ENCODE assay signal across 14 cellular contexts in the genomic region with DNA sequence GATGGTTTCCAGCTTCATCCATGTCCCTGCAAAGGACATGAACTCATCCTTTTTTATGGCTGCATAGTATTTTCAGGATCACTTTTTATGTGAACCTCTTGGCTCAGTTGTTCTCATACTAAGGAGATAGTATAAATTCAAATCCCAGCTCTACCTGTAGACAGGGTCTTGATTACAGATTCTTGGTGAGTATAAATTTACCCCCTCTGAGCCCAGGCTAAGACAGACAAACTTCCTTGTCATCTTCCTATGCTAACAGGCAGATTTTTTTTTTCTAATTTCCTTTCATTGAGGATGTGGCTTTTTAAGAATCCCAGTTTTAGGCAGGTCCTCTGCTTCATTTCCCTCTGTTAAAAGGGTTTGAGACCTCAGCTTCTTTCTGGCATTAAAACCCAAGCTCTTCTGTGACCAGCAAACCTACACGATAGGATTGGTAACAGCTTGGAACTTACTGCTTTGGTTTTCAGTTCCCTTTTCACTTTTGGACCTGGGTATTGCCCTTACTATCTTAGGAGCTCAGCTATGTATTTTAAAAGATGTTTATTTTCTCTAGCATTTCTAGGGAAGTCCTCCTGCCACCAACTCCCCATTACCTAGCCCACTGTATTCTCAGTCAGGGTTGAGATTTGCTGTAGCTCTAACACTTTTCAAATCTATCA.
DNase-seq lines count a peak whose midpoint lies in the region; ATAC-seq and TF ChIP-seq lines count a peak whose summit lies in the region.
"Had no signal": no experiment of that assay in that cellular context is flagged by ENCODE, and none has a peak within 500 bp of the region (broad histone marks: within the 10 kb centered on the region; RNA-seq: fewer than 3 reads in every experiment).

No MANE protein-coding gene starts in this region.

- ATAC-seq in GM19043 (IDR thresholded peaks at IDR 0.05; ENCODE audit: low read depth, unreplicated experiment) (peak; percentile 96), GM21825 (IDR thresholded peaks at IDR 0.05; ENCODE audit: unreplicated experiment) (peak; percentile 89), HG03342 (IDR thresholded peaks at IDR 0.05; ENCODE audit: unreplicated experiment) (peak; percentile 97)
- ATAC-seq in stimulated activated memory B cell treated with anti-CD40 and anti-IgM and Interleukin-4, amounts not matched to agents 10 μg/mL and 1 μg/mL and 100 μg/mL, for 72 hours = peak; percentile 94
- ATAC-seq: activated naive CD8-positive, alpha-beta T cell treated with anti-CD3 and anti-CD28 coated beads, Interleukin-2, amount 50 U/mL, for 24 hours; HCT116; heart right ventricle had no signal

- CTCF ChIA-PET in A673 (lab: Charles Lee) = no interaction called here

- H3K9me3 Mint-ChIP-seq in stimulated activated memory B cell treated with anti-CD40 and anti-IgM and Interleukin-4, amounts not matched to agents 10 μg/mL and 1 μg/mL and 100 μg/mL, for 72 hours = no peaks in the 10 kb centered on the region
- H3K9me3 Mint-ChIP-seq: activated CD4-positive, alpha-beta memory T cell treated with anti-CD3 and anti-CD28 coated beads for 36 hours; activated naive CD8-positive, alpha-beta T cell treated with anti-CD3 and anti-CD28 coated beads, Interleukin-2, amount 50 U/mL, for 24 hours had no signal

- POLR2A ChIA-PET in A673 (lab: Charles Lee; ENCODE audit: low non-redundant PET) = interaction anchor here (0.7 kb wide), 1 partner anchor 9 kb away, joined by 4 read pairs; no protein-coding TSS in a partner anchor

- no peak overlapping the region for H3K4me3 ChIP-seq in A673 (ENCODE audit: low read depth, low read length, poor library complexity, severe bottlenecking)
- H3K4me3 ChIP-seq: heart right ventricle, SK-N-MC had no signal

- intact Hi-C loops in A673 (cut with micrococcal nuclease; ENCODE audit: unreplicated experiment) = no loop called here

- no TSS peak for BruUV-seq in A673 (replicated peaks; lab: Mats Ljungman, UMichigan)

- H3K27me3 ChIP-seq in A673 (replicated peaks; ENCODE audit: insufficient read depth, low read depth, low read length, poor library complexity) = no peaks in the 10 kb centered on the region
- H3K27me3 ChIP-seq: heart right ventricle had no signal

- H3K4me3 Mint-ChIP-seq in stimulated activated memory B cell treated with anti-CD40 and anti-IgM and Interleukin-4, amounts not matched to agents 10 μg/mL and 1 μg/mL and 100 μg/mL, for 72 hours = no peak overlapping the region
- H3K4me3 Mint-ChIP-seq: activated CD4-positive, alpha-beta memory T cell treated with anti-CD3 and anti-CD28 coated beads for 36 hours; activated naive CD8-positive, alpha-beta T cell treated with anti-CD3 and anti-CD28 coated beads, Interleukin-2, amount 50 U/mL, for 24 hours had no signal

- no peaks in the 10 kb centered on the region for H3K36me3 ChIP-seq in A673 (ENCODE audit: insufficient read depth, low read length, poor library complexity, severe bottlenecking)

- H3K9me3 ChIP-seq in A673 (ENCODE audit: low read depth, low read length, poor library complexity, severe bottlenecking) = no peaks in the 10 kb centered on the region
- H3K9me3 ChIP-seq: heart right ventricle had no signal

- H3K27ac ChIP-seq in A673 (ENCODE audit: low read depth, low read length, poor library complexity, severe bottlenecking) = no peak overlapping the region
- H3K27ac ChIP-seq: heart right ventricle, SK-N-MC had no signal

- H3K36me3 Mint-ChIP-seq in stimulated activated memory B cell treated with anti-CD40 and anti-IgM and Interleukin-4, amounts not matched to agents 10 μg/mL and 1 μg/mL and 100 μg/mL, for 72 hours = peaks cover 28% of the 10 kb centered on the region

- peaks cover 17% of the 10 kb centered on the region for H3K4me1 Mint-ChIP-seq in stimulated activated memory B cell treated with anti-CD40 and anti-IgM and Interleukin-4, amounts not matched to agents 10 μg/mL and 1 μg/mL and 100 μg/mL, for 72 hours
- H3K4me1 Mint-ChIP-seq: activated naive CD8-positive, alpha-beta T cell treated with anti-CD3 and anti-CD28 coated beads, Interleukin-2, amount 50 U/mL, for 24 hours had no signal

- H3K27me3 Mint-ChIP-seq in stimulated activated memory B cell treated with anti-CD40 and anti-IgM and Interleukin-4, amounts not matched to agents 10 μg/mL and 1 μg/mL and 100 μg/mL, for 72 hours = no peaks in the 10 kb centered on the region
- H3K27me3 Mint-ChIP-seq: activated CD4-positive, alpha-beta memory T cell treated with anti-CD3 and anti-CD28 coated beads for 36 hours; activated naive CD8-positive, alpha-beta T cell treated with anti-CD3 and anti-CD28 coated beads, Interleukin-2, amount 50 U/mL, for 24 hours had no signal

- no peaks in the 10 kb centered on the region for H3K4me1 ChIP-seq in A673 (ENCODE audit: insufficient read depth, low read length, poor library complexity, severe bottlenecking)
- H3K4me1 ChIP-seq: heart right ventricle had no signal

- no peak for TF ChIP-seq CTCF in A673 (conservative IDR thresholded peaks at IDR 0.05; ENCODE audit: low read depth, low read length)

- peak overlapping the region; percentile 61 for H3K27ac Mint-ChIP-seq in stimulated activated memory B cell treated with anti-CD40 and anti-IgM and Interleukin-4, amounts not matched to agents 10 μg/mL and 1 μg/mL and 100 μg/mL, for 72 hours
- H3K27ac Mint-ChIP-seq: activated CD4-positive, alpha-beta memory T cell treated with anti-CD3 and anti-CD28 coated beads for 36 hours; activated naive CD8-positive, alpha-beta T cell treated with anti-CD3 and anti-CD28 coated beads, Interleukin-2, amount 50 U/mL, for 24 hours had no signal

- DNase-seq in SKM-1 (lab: John Stamatoyannopoulos, UW; ENCODE audit: unreplicated experiment) = no peak
- no peak for DNase-seq in A673 (ENCODE audit: low spot score)
- no peak for DNase-seq in retina
- DNase-seq: activated CD4-positive, alpha-beta memory T cell treated with anti-CD3 and anti-CD28 coated beads for 36 hours; activated naive CD8-positive, alpha-beta T cell treated with anti-CD3 and anti-CD28 coated beads, Interleukin-2, amount 50 U/mL, for 24 hours; DND-41; heart right ventricle; NCI-H510A treated with DMSO at 0.1 percent for 48 hours had no signal
